In genomic region chr16:89003831-89004208, GRCh38 we compare ENCODE assay signal across 21 cellular contexts. TPM values are rescaled to one million over a fixed set of nuclear protein-coding genes. Genes with fewer than 3 reads are reported as not detected.
DNase-seq lines count a peak whose midpoint lies in the region; ATAC-seq and TF ChIP-seq lines count a peak whose summit lies in the region.
"Had no signal": no experiment of that assay in that cellular context is flagged by ENCODE, and none has a peak within 500 bp of the region (broad histone marks: within the 10 kb centered on the region; RNA-seq: fewer than 3 reads in every experiment).

No MANE protein-coding gene starts in this region.

- H3K4ac ChIP-seq in H9 (ENCODE audit: low read depth, low read length), result no peak overlapping the region

- 0 out of 2 replicates have a peak, but pooled peaks cover 7% of the 10 kb centered on the region for H3K27me3 ChIP-seq in SK-N-SH (ENCODE audit: insufficient read depth)
- H3K27me3 ChIP-seq in smooth muscle cell (ENCODE audit: low read depth), result peaks cover 13% of the 10 kb centered on the region
- peaks cover 2% of the 10 kb centered on the region; the same call in 1 of the 2 replicates for H3K27me3 ChIP-seq in H9 (ENCODE audit: insufficient read depth, low read length)
- H3K27me3 ChIP-seq: SJCRH30 had no signal

- H2BK120ac ChIP-seq in H9 (ENCODE audit: low read depth, low read length, poor library complexity, severe bottlenecking), result no peak overlapping the region

- TF ChIP-seq EP300 in SK-N-SH (IDR thresholded peaks at IDR 0.05; ENCODE audit: borderline replicate concordance in 1 of 2, low read depth in 1 of 2, low read length in 1 of 2), result no peak

- no peaks in the 10 kb centered on the region for H3K79me2 ChIP-seq in SK-N-SH (ENCODE audit: insufficient read depth)
- H3K79me2 ChIP-seq in smooth muscle cell (ENCODE audit: low read depth), result no peaks in the 10 kb centered on the region
- no peaks in the 10 kb centered on the region for H3K79me2 ChIP-seq in H9 (ENCODE audit: insufficient read depth, low read length)

- peaks cover 28% of the 10 kb centered on the region for H3K27me3 Mint-ChIP-seq in IgD-negative memory B cell
- peaks cover 19% of the 10 kb centered on the region for H3K27me3 Mint-ChIP-seq in brain
- peaks cover 59% of the 10 kb centered on the region for H3K27me3 Mint-ChIP-seq in H9 (ENCODE audit: low read depth)

- H3K56ac ChIP-seq in H9 (ENCODE audit: insufficient read length, low read depth, low read length), result no peak overlapping the region

- H4K20me1 ChIP-seq in SK-N-SH (ENCODE audit: insufficient read depth) (no peaks in the 10 kb centered on the region), smooth muscle cell (ENCODE audit: low read depth) (no peaks in the 10 kb centered on the region), H9 (ENCODE audit: control insufficient read depth, insufficient read depth, insufficient read length) (no peaks in the 10 kb centered on the region)

- peak overlapping the region in 3 of 4 donors; percentile 16 to 72 (median 45) for H3K4me3 Mint-ChIP-seq in IgD-negative memory B cell
- no peak overlapping the region for H3K4me3 Mint-ChIP-seq in brain
- H3K4me3 Mint-ChIP-seq in H9, result no peak overlapping the region

- H3T11ph ChIP-seq in H9 (ENCODE audit: low read length), result no peak overlapping the region

- peaks cover 0 to 5% of the 10 kb centered on the region in 2 experiments; a peak in 1 of 4 replicates for H3K4me1 ChIP-seq in SK-N-SH (ENCODE audit: control insufficient read depth in 1 of 2, insufficient read depth in 2 of 2, low read depth in 1 of 2, low read length in 1 of 2)
- no peaks in the 10 kb centered on the region for H3K4me1 ChIP-seq in smooth muscle cell (ENCODE audit: low read depth)
- no peaks in the 10 kb centered on the region for H3K4me1 ChIP-seq in H9 (ENCODE audit: insufficient read depth, low read length)
- H3K4me1 ChIP-seq: SJCRH30 had no signal

- H3K9me3 Mint-ChIP-seq in IgD-negative memory B cell (peaks cover 0 to 5% (median 1%) of the 10 kb centered on the region in 3 donors), brain (peaks cover 13 to 25% (median 21%) of the 10 kb centered on the region in 5 experiments), H9 (peaks cover 13 to 27% of the 10 kb centered on the region in 2 experiments)

- H3K18ac ChIP-seq in H9 (ENCODE audit: insufficient read length, low read depth, low read length), result no peak overlapping the region

- H3K4me1 Mint-ChIP-seq in IgD-negative memory B cell (peaks cover 11 to 16% (median 15%) of the 10 kb centered on the region in 3 donors), brain (peaks cover 30% of the 10 kb centered on the region), H9 (peaks cover 18 to 30% of the 10 kb centered on the region in 2 experiments)

- H3K36me3 ChIP-seq in SK-N-SH (replicated peaks in 1 of 2; ENCODE audit: control insufficient read depth in 1 of 2, insufficient read depth in 2 of 2, low read length in 1 of 2) (no peaks in the 10 kb centered on the region), smooth muscle cell (ENCODE audit: low read depth) (no peaks in the 10 kb centered on the region)
- H3K36me3 ChIP-seq: SJCRH30 had no signal

- H4K8ac ChIP-seq in H9 (replicated peaks; ENCODE audit: insufficient read length, low read depth, low read length), result no peak overlapping the region

- no peaks in the 10 kb centered on the region for H3K9me3 ChIP-seq in SK-N-SH
- no peaks in the 10 kb centered on the region for H3K9me3 ChIP-seq in smooth muscle cell (replicated peaks; ENCODE audit: low read depth)
- H3K9me3 ChIP-seq in H9 (ENCODE audit: control insufficient read depth, low read depth, low read length), result no peaks in the 10 kb centered on the region
- H3K9me3 ChIP-seq: SJCRH30 had no signal

- POLR2A ChIA-PET in SK-N-SH (lab: Yijun Ruan, JAX), result no interaction called here

- H3K79me1 ChIP-seq in H9 (ENCODE audit: insufficient read depth, low read depth, low read length, poor library complexity, severe bottlenecking), result no peaks in the 10 kb centered on the region

- H3K9me2 ChIP-seq in SK-N-SH, result no peaks in the 10 kb centered on the region

- H3K14ac ChIP-seq in H9 (ENCODE audit: insufficient read depth, low read length), result no peak overlapping the region

- H3K4me3 ChIP-seq in SK-N-SH (ENCODE audit: low read depth in 2 of 2, low read length in 1 of 2) (no peak overlapping the region), smooth muscle cell (no peak overlapping the region)
- H3K4me3 ChIP-seq: GM23248, SJCRH30 had no signal

- no peak overlapping the region for H4K91ac ChIP-seq in H9 (ENCODE audit: insufficient read length, low read depth, low read length)

- no peak for TF ChIP-seq RAD21 in SK-N-SH (IDR thresholded peaks at IDR 0.05; ENCODE audit: low read length)

- no peak overlapping the region for H2AK5ac ChIP-seq in H9 (ENCODE audit: insufficient read length, low read length)

- no peak overlapping the region for H2AFZ ChIP-seq in SK-N-SH (ENCODE audit: low read depth)
- no peak overlapping the region for H2AFZ ChIP-seq in smooth muscle cell (ENCODE audit: low read depth)
- H2AFZ ChIP-seq in H9 (ENCODE audit: low read length), result no peak overlapping the region
- H2AFZ ChIP-seq: GM23248 had no signal

- TF ChIP-seq CTCF in SK-N-SH (IDR thresholded peaks at IDR 0.05) (no peak), brain (conservative IDR thresholded peaks at IDR 0.05) (no peak), smooth muscle cell (IDR thresholded peaks at IDR 0.05; ENCODE audit: borderline replicate concordance, insufficient read depth, poor library complexity, severe bottlenecking) (no peak), H9 (conservative IDR thresholded peaks at IDR 0.05) (no peak)

- 22% methylated on average over 11 of the region's 11 CpGs for WGBS in SK-N-SH (ENCODE audit: low lambda C conversion rate)
- 54% methylated on average over 10 of the region's 11 CpGs for WGBS in smooth muscle cell (ENCODE audit: low lambda C conversion rate)
- WGBS in H9 (ENCODE audit: extremely low coverage, insufficient read length, low lambda C conversion rate), result no CpG with 5 or more reads among the region's 11 CpGs

- no peaks in the 10 kb centered on the region for H3F3A ChIP-seq in SK-N-SH (replicated peaks; ENCODE audit: insufficient read depth)
- no peaks in the 10 kb centered on the region for H3F3A ChIP-seq in smooth muscle cell (ENCODE audit: low read depth)

- CTCF ChIA-PET in SK-N-SH (lab: Yijun Ruan, JAX), result no interaction called here

- peaks cover 2% of the 10 kb centered on the region for H3K36me3 Mint-ChIP-seq in IgD-negative memory B cell
- peaks cover 9% of the 10 kb centered on the region for H3K36me3 Mint-ChIP-seq in brain
- peaks cover 0 to 15% (median 9%) of the 10 kb centered on the region in 3 experiments; a peak in 4 of 7 replicates for H3K36me3 Mint-ChIP-seq in H9 (ENCODE audit: insufficient read depth in 1 of 3, low read depth in 3 of 3)

- H4K5ac ChIP-seq in H9 (ENCODE audit: insufficient read length, low read depth, low read length), result no peak overlapping the region

- no peak overlapping the region for H2BK20ac ChIP-seq in H9 (ENCODE audit: low read depth, low read length, poor library complexity, severe bottlenecking)

- H2BK12ac ChIP-seq in H9 (ENCODE audit: insufficient read length, low read depth, low read length), result no peak overlapping the region

- no peak overlapping the region for H3K4me2 ChIP-seq in SK-N-SH
- H3K4me2 ChIP-seq in smooth muscle cell, result peak overlapping the region; percentile 36
- H3K4me2 ChIP-seq in H9 (ENCODE audit: insufficient read depth, insufficient read length, low read length), result no peak overlapping the region
- H3K4me2 ChIP-seq: KMS-11 had no signal

- H3K27ac Mint-ChIP-seq in IgD-negative memory B cell (peak overlapping the region in 1 of 3 donors; percentile 65), brain (peak overlapping the region in 3 of 5 experiments; percentile 51 to 96 (median 94)), H9 (peak overlapping the region in 1 of 3 experiments; percentile 65; a peak in 1 of 7 replicates)
- H3K27ac Mint-ChIP-seq: CD14-positive monocyte had no signal

- H3K9ac ChIP-seq in SK-N-SH, result no peak overlapping the region
- no peak overlapping the region for H3K9ac ChIP-seq in smooth muscle cell (ENCODE audit: low read depth)
- no peak overlapping the region for H3K9ac ChIP-seq in H9 (ENCODE audit: extremely low read depth, insufficient read length, low read length)
- H3K9ac ChIP-seq: GM23248, KMS-11 had no signal

- no peak overlapping the region for H2BK15ac ChIP-seq in H9 (ENCODE audit: low read depth, low read length)

- H3K27ac ChIP-seq in SK-N-SH (ENCODE audit: low read depth in 2 of 2, low read length in 1 of 2) (peak overlapping the region in 1 of 2 experiments; percentile 28; a peak in 1 of 4 replicates), smooth muscle cell (ENCODE audit: low read depth) (no peak overlapping the region), H9 (ENCODE audit: insufficient read length, low read depth, low read length) (no peak overlapping the region)
- H3K27ac ChIP-seq: 22Rv1, GM23248, KMS-11, RWPE1, SJCRH30 had no signal

- DNase-seq in SK-N-SH, result peak; percentile 73
- DNase-seq in smooth muscle cell (lab: John Stamatoyannopoulos, UW; ENCODE audit: unreplicated experiment), result no peak
- no peak for DNase-seq in H9
- no peak for DNase-seq in NCI-H748 (lab: John Stamatoyannopoulos, UW; ENCODE audit: unreplicated experiment)
- DNase-seq: NCI-H1048, NCI-H1436 treated with DMSO at 0.1 percent for 48 hours, NCI-H2029 treated with DMSO at 0.1 percent for 48 hours, NCI-H446 treated with DMSO at 0.1 percent for 48 hours, NCI-H748 treated with DMSO at 0.1 percent for 48 hours, PC-3 had no signal

- H3K23me2 ChIP-seq in H9 (ENCODE audit: insufficient read length, low read depth, low read length, poor library complexity, severe bottlenecking), result no peaks in the 10 kb centered on the region

- H2BK5ac ChIP-seq in H9 (ENCODE audit: insufficient read length, low read length), result no peak overlapping the region

- H3K23ac ChIP-seq in H9 (ENCODE audit: insufficient read length, low read depth, low read length), result no peak overlapping the region

- ATAC-seq in SK-N-SH treated with all-trans-retinoic acid at 6 μM for 48 hours (no peak; the same call in 2 of the 3 replicates), HG03469 (IDR thresholded peaks at IDR 0.05; ENCODE audit: unreplicated experiment) (no peak)
- ATAC-seq: PC-3 had no signal

TF ChIP-seq in SK-N-SH, 30 proteins besides CTCF, POLR2A, EP300 and RAD21:
- TF ChIP-seq FOXM1 (IDR thresholded peaks at IDR 0.05; ENCODE audit: low read depth), result no peak
- no peak for TF ChIP-seq RXRA (IDR thresholded peaks at IDR 0.05; ENCODE audit: borderline replicate concordance, low read depth)

TF ChIP-seq in SK-N-SH treated with all-trans-retinoic acid at 6 μM for 48 hours, 23 proteins besides CTCF, POLR2A, EP300 and RAD21:
- no peak for TF ChIP-seq ESRRG (CRISPR knock-in tag; IDR thresholded peaks at IDR 0.05)
- no peak for TF ChIP-seq SNAI2 (CRISPR knock-in tag; IDR thresholded peaks at IDR 0.05)
- no peak for TF ChIP-seq RARB (CRISPR knock-in tag; IDR thresholded peaks at IDR 0.05)
TF ChIP-seq in SK-N-SH treated with all-trans-retinoic acid at 6 μM for 48 hours: peak in this region for 0.

RNA-seq across cellular contexts. Expression of gene CBFA2T3, which starts 26.8 kb away (rescaled TPM):
- polyA plus RNA-seq in SK-N-SH (2012; rRNA removed), result not detected in 2 replicates
- not detected in 2 replicates for polyA plus RNA-seq in SK-N-SH (2012; cell fraction: cytosol; rRNA removed)
- not detected in 2 replicates for polyA plus RNA-seq in SK-N-SH (2012; cell fraction: nucleus; rRNA removed)
- 38.8 TPM for polyA plus RNA-seq in IgD-negative memory B cell
- 17.6 TPM for polyA plus RNA-seq in brain (ENCODE audit: insufficient read depth, low read depth, low replicate concordance)
- total RNA-seq in smooth muscle cell, result 0.45 TPM in 1 of 2 replicates, not detected in the other
- 0.25 and 0.87 TPM in 2 replicates for polyA plus RNA-seq in smooth muscle cell
- total RNA-seq in H9 (2021), result 2.8 and 2.9 TPM in 2 replicates
- total RNA-seq: GM23248, MCF 10A, PC-3 had no signal
- polyA plus RNA-seq: GM23248 had no signal

Comparison
In these comparisons a context has a peak if more than half of its experiments do, and no peak if none do; other contexts are left out.
1. H3K4me3 Mint-ChIP-seq: peak in IgD-negative memory B cell (3 of 4); none in brain (0 of 5) and H9 (0 of 2).